ENCODE assay signal across 11 cellular contexts in genomic region chr17:5488752-5489151, GRCh38.
"Had no signal": no experiment of that assay in that cellular context is flagged by ENCODE, and none has a peak within 500 bp of the region (broad histone marks: within the 10 kb centered on the region; RNA-seq: fewer than 3 reads in every experiment).

No MANE protein-coding gene starts in this region.

- ATAC-seq: activated CD8-positive, alpha-beta T cell treated with anti-CD3 and anti-CD28 coated beads, Interleukin-2, amount 10 ng/mL, durations not matched to agents 7 days and 5 days; gastrocnemius medialis; left lung; right cardiac atrium; stimulated activated naive B cell treated with anti-CD40 and anti-IgM and Interleukin-4, amounts not matched to agents 10 μg/mL and 1 μg/mL and 100 μg/mL, for 72 hours had no signal

- DNase-seq: activated CD4-positive, alpha-beta T cell treated with anti-CD3 and anti-CD28 coated beads for 1 hour; activated CD8-positive, alpha-beta memory T cell treated with anti-CD3 and anti-CD28 coated beads, Interleukin-2, amount 50 U/mL, for 48 hours; activated CD8-positive, alpha-beta T cell treated with anti-CD3 and anti-CD28 coated beads, Interleukin-2, amount 10 ng/mL, durations not matched to agents 7 days and 5 days; activated gamma-delta T cell; gastrocnemius medialis; left lung; posterior cingulate gyrus; stimulated activated naive B cell treated with anti-CD40 and anti-IgM and Interleukin-4, amounts not matched to agents 10 μg/mL and 1 μg/mL and 100 μg/mL, for 72 hours; T-helper 9 cell; upper lobe of left lung had no signal

- H3K9me3 ChIP-seq: gastrocnemius medialis, left lung, upper lobe of left lung had no signal
